Comparison of ENCODE assay signal across 8 cellular contexts in the genomic region with DNA sequence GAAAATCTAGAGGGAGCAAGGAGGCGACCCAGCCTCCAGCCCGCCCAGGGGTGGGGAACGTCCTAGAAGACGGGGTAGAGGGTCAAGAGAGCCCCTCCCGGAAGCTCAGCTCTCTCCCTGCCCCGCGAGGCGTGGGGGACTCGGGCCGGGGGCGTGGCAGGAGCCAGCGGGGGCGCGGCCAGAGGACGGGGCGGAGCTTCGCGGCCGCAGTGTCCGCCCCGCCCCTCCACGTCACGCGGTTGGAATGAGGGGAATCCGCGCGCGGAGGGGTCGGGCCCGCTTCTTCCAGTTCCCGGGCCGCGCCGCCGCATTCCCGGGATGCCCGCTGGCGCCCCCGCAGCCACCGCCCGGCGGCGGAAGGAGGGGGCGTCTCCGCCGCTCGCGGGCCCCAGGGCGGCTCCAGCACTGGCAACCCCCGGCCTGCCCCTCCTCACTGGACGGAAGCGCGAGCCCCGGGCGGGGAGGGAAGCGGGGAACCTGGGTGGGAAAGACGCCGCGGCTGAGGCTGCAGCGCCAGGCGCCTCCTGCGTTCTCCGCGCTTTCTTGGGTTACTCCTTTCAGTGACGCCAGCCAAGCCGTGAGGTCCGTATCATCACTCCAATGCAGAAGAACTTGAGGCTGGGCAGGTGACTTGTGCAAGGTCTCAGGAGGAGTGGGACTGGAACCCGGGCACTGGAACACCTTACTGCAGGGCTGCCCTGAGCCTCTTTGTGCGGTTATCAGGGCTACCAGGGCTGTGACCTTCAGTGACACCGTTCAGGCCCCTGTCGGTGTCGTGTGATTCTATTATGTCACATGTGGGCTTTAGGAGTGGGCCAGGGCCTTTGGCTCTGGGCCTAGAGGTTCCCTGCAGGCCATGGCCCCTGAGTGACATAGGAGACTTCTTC. TPM values are rescaled to one million over a fixed set of nuclear protein-coding genes. Genes with fewer than 3 reads are reported as not detected.
DNase-seq lines count a peak whose midpoint lies in the region; ATAC-seq and TF ChIP-seq lines count a peak whose summit lies in the region.

No MANE protein-coding gene starts in this region.

- peak; percentile 53 for TF ChIP-seq POLR2A in transverse colon (IDR thresholded peaks at IDR 0.05)

- in situ Hi-C loops in transverse colon (cut with MboI; ENCODE audit: low pct_ligation_motif_present in 1 of 4, low pct_unique_long_range_greater_than_20kb in 1 of 4, low sequenced_read_pairs in 3 of 4): no loop called here

- H3K27ac ChIP-seq in heart right ventricle: peak overlapping the region; percentile 90 to 100 (median 98)
- peak overlapping the region; percentile 60 for H3K27ac ChIP-seq in parathyroid adenoma
- peak overlapping the region; percentile 94 to 99 (median 98) for H3K27ac ChIP-seq in transverse colon

- ATAC-seq in HG03460 (IDR thresholded peaks at IDR 0.05; ENCODE audit: unreplicated experiment) (peak; percentile 26), heart right ventricle (peak; percentile 59 to 75 (median 67))

- no peaks in the 10 kb centered on the region for H3K79me2 ChIP-seq in parathyroid adenoma

- peak overlapping the region; percentile 87 for H2AFZ ChIP-seq in parathyroid adenoma

- WGBS in heart right ventricle, 2 donors: 1% methylated on average over 66 to 72 of the region's 72 CpGs
- 18% methylated on average over 12 of the region's 72 CpGs; no CpG with 5 or more reads in 1 of the 2 donors for WGBS in transverse colon (ENCODE audit: low coverage in 1 of 2), 2 donors

- TF ChIP-seq CTCF in GM12865 (IDR thresholded peaks at IDR 0.05; ENCODE audit: insufficient read depth, low read depth, low read length, missing control alignments) (no peak), heart right ventricle (IDR thresholded peaks at IDR 0.05) (peak in 3 of 9 donors; percentile 8 to 18 (median 14)), parathyroid adenoma (IDR thresholded peaks at IDR 0.05) (no peak), transverse colon (IDR thresholded peaks at IDR 0.05) (peak in 1 of 5 experiments; percentile 28)

- H3K4me1 ChIP-seq in heart right ventricle (peaks cover 24 to 85% (median 73%) of the 10 kb centered on the region in 9 donors), parathyroid adenoma (peaks cover 7% of the 10 kb centered on the region), transverse colon (peaks cover 43 to 82% (median 71%) of the 10 kb centered on the region in 4 donors)

- peak overlapping the region; percentile 62 for H3K4me2 ChIP-seq in parathyroid adenoma (ENCODE audit: low read length)

- H3K36me3 ChIP-seq in heart right ventricle (peaks cover 0 to 11% (median 7%) of the 10 kb centered on the region in 9 donors), parathyroid adenoma (ENCODE audit: control insufficient read depth, insufficient read depth, low read length) (no peaks in the 10 kb centered on the region), transverse colon (no peaks in the 10 kb centered on the region)

- DNase-seq in GM12865 (ENCODE audit: low read depth): peak; percentile 80
- DNase-seq in SW480 (ENCODE audit: low spot score): peak; percentile 86
- DNase-seq in amygdala (lab: John Stamatoyannopoulos, UW): peak in 45 of 56 donors; percentile 12 to 82 (median 57)
- peak; percentile 91 for DNase-seq in heart right ventricle
- DNase-seq in transverse colon: peak; percentile 90
- no peak for DNase-seq in DMS79 treated with DMSO at 0.1 percent for 48 hours (lab: John Stamatoyannopoulos, UW)

- intact Hi-C loops in heart right ventricle (cut with DNase I) (loop anchor here in 3 of 10 donors (2.0 to 10.0 kb wide), 3 partner anchors 29 to 123 kb away; a partner anchor contains a TSS), transverse colon (cut with DNase I; ENCODE audit: low total_unique reads) (no loop called here)

- H3K9me3 ChIP-seq in heart right ventricle (no peaks in the 10 kb centered on the region), parathyroid adenoma (ENCODE audit: control insufficient read depth, low read length) (no peaks in the 10 kb centered on the region), transverse colon (no peaks in the 10 kb centered on the region)

- no peak overlapping the region for H3K9ac ChIP-seq in parathyroid adenoma

- H3K4me3 ChIP-seq in GM12865 (ENCODE audit: low read depth, low read length) (peak overlapping the region; percentile 72), heart right ventricle (peak overlapping the region; percentile 29 to 78 (median 72)), parathyroid adenoma (ENCODE audit: low read depth, low read length) (peak overlapping the region; percentile 32), transverse colon (peak overlapping the region; percentile 52 to 83 (median 63))

- H3K27me3 ChIP-seq in heart right ventricle (peaks cover 0 to 48% (median 0%) of the 10 kb centered on the region in 7 donors), parathyroid adenoma (ENCODE audit: control insufficient read depth, insufficient read depth, low read length) (no peaks in the 10 kb centered on the region), transverse colon (no peaks in the 10 kb centered on the region)

- TF ChIP-seq EP300 in transverse colon (IDR thresholded peaks at IDR 0.05; ENCODE audit: low read depth): no peak

RNA-seq across cellular contexts. Expression of a gene that starts 4.3 kb away (rescaled TPM):
- total RNA-seq in heart right ventricle: 100 to 1,000 TPM; 131 to 229 (median 179) TPM
- polyA plus RNA-seq in heart right ventricle: 100 to 1,000 TPM; 101 to 120 TPM
- total RNA-seq in transverse colon: 100 to 1,000 TPM; 163 to 456 (median 219) TPM

RNA-seq across cellular contexts. Expression of a gene that starts 28.2 kb away (rescaled TPM):
- total RNA-seq in heart right ventricle (10 to 100 TPM; 26.8 to 41.2 (median 32.7) TPM), transverse colon (100 to 1,000 TPM in 1 of 4 donors, 10 to 100 TPM in 3; 10.9 to 114 (median 81.9) TPM)
- 10 to 100 TPM; 38.6 to 45.5 TPM for polyA plus RNA-seq in heart right ventricle

RNA-seq across cellular contexts. Expression of a gene that starts 32.1 kb away (rescaled TPM):
- total RNA-seq in heart right ventricle (10 to 100 TPM; 30.4 to 47.5 (median 37.9) TPM), transverse colon (10 to 100 TPM; 33.4 to 95.3 (median 63.4) TPM)
- 10 to 100 TPM; 22.2 to 29.4 TPM for polyA plus RNA-seq in heart right ventricle
